In genomic region chr12:3431685-3432084, GRCh38 we compare ENCODE assay signal across 22 cellular contexts. TPM values are rescaled to one million over a fixed set of nuclear protein-coding genes. Genes with fewer than 3 reads are reported as not detected.
DNase-seq lines count a peak whose midpoint lies in the region; ATAC-seq, FAIRE-seq and TF ChIP-seq lines count a peak whose summit lies in the region.
"Had no signal": no experiment of that assay in that cellular context is flagged by ENCODE, and none has a peak within 500 bp of the region (broad histone marks: within the 10 kb centered on the region; RNA-seq: fewer than 3 reads in every experiment).

No MANE protein-coding gene starts in this region.

- peak; percentile 25 for ATAC-seq in HepG2
- ATAC-seq in right lobe of liver = no peak
- no peak for ATAC-seq in HG03378 (IDR thresholded peaks at IDR 0.05; ENCODE audit: unreplicated experiment)
- ATAC-seq: gastroesophageal sphincter, left cardiac atrium had no signal

- H3K27me3 Mint-ChIP-seq in immature natural killer cell (ENCODE audit: low read depth in 3 of 3) = peaks cover 2 to 8% (median 3%) of the 10 kb centered on the region in 3 donors

- TF ChIP-seq EP300 in HepG2 (IDR thresholded peaks at IDR 0.05; ENCODE audit: low read depth in 2 of 2, low read length in 2 of 2) (no peak), HepG2 (CRISPR knock-in tag; IDR thresholded peaks at IDR 0.05; ENCODE audit: borderline replicate concordance) (no peak), stomach (IDR thresholded peaks at IDR 0.05) (no peak)

- H3K27me3 ChIP-seq in HepG2 (ENCODE audit: control insufficient read depth in 1 of 2, insufficient read depth in 2 of 2, low read length in 2 of 2) (peaks cover 0 to 30% of the 10 kb centered on the region in 2 experiments; a peak in 2 of 5 replicates), right lobe of liver (no peaks in the 10 kb centered on the region), KMS-11 (ENCODE audit: insufficient read depth, low read depth) (no peaks in the 10 kb centered on the region), stomach (peaks cover 0 to 9% (median 0%) of the 10 kb centered on the region in 3 donors), vagina (no peaks in the 10 kb centered on the region)
- H3K27me3 ChIP-seq: ovary, Peyer's patch had no signal

- DNase-seq in HepG2 (ENCODE audit: low spot score) (no peak), right lobe of liver (no peak), immature natural killer cell (no peak), stomach (peak; percentile 54), vagina (ENCODE audit: extremely low spot score in 2 of 2) (no peak)
- no peak for DNase-seq in stimulated activated naive CD4-positive, alpha-beta T cell (lab: John Stamatoyannopoulos, UW)
- DNase-seq: activated CD4-positive, alpha-beta T cell treated with anti-CD3 and anti-CD28 coated beads, Interleukin-2, amount 50 U/mL, for 4 hours; activated T-cell treated with anti-CD3 and anti-CD28 coated beads, Interleukin-2, amount 50 U/mL, for 1 hour; KG1; left cardiac atrium; NCI-H1105; NCI-H2107; ovary; Peyer's patch; stimulated activated CD4-positive, alpha-beta T cell treated with anti-CD3 and anti-CD28 coated beads, Interleukin-1b, Interleukin-23, amount 100 ng/mL, for 48 hours had no signal

- H3K4me1 Mint-ChIP-seq in immature natural killer cell = peaks cover 14 to 15% of the 10 kb centered on the region in 2 donors

- CTCF ChIA-PET in HepG2 (lab: Yijun Ruan, JAX; ENCODE audit: low intra/inter-chr PET ratio, low total read pairs) = no interaction called here

- 39% methylated on average over 4 of the region's 4 CpGs for WGBS in HepG2 (ENCODE audit: low lambda C conversion rate)
- 79% methylated on average over 3 of the region's 4 CpGs for WGBS in right lobe of liver (ENCODE audit: insufficient coverage, low coverage, low lambda C conversion rate, missing lambda C conversion rate)
- 38 to 78% (median 58%) methylated on average over 4 of the region's 4 CpGs for WGBS in stomach, 5 donors

- H2AFZ ChIP-seq in HepG2 (ENCODE audit: low read length) (peak overlapping the region; percentile 77), KMS-11 (ENCODE audit: low read depth) (peak overlapping the region; percentile 67; the same call in 1 of the 2 replicates)

- H3K27ac Mint-ChIP-seq in immature natural killer cell = peak overlapping the region in 4 of 6 donors; percentile 29 to 56 (median 50)

- H3K36me3 ChIP-seq in HepG2 (replicated peaks in 1 of 2; ENCODE audit: control insufficient read depth in 1 of 2, insufficient read depth in 2 of 2, low read length in 2 of 2) (no peaks in the 10 kb centered on the region), right lobe of liver (no peaks in the 10 kb centered on the region), KMS-11 (ENCODE audit: insufficient read depth) (no peaks in the 10 kb centered on the region), stomach (no peaks in the 10 kb centered on the region), vagina (no peaks in the 10 kb centered on the region)
- H3K36me3 ChIP-seq: gastroesophageal sphincter, ovary, Peyer's patch had no signal

- peak overlapping the region in 3 of 5 donors; percentile 5 to 12 (median 7) for H3K4me3 Mint-ChIP-seq in immature natural killer cell

- H3K36me3 Mint-ChIP-seq in immature natural killer cell = peaks cover 0 to 5% (median 0%) of the 10 kb centered on the region in 3 donors

- H3K9me3 Mint-ChIP-seq in immature natural killer cell = peaks cover 0 to 6% (median 0%) of the 10 kb centered on the region in 6 donors

- TF ChIP-seq CTCF in HepG2 (CRISPR knock-in tag; IDR thresholded peaks at IDR 0.05) = no peak
- no peak for TF ChIP-seq CTCF in right lobe of liver (IDR thresholded peaks at IDR 0.05)
- no peak for TF ChIP-seq CTCF in KMS-11 (conservative IDR thresholded peaks at IDR 0.05; ENCODE audit: low read depth, low read length)
- TF ChIP-seq CTCF in stomach (IDR thresholded peaks at IDR 0.05) = no peak
- no peak for TF ChIP-seq CTCF in vagina (IDR thresholded peaks at IDR 0.05)

- H3K27ac ChIP-seq in HepG2 (ENCODE audit: extremely low read length, insufficient read depth, low read length) (no peak overlapping the region), right lobe of liver (no peak overlapping the region), KMS-11 (no peak overlapping the region), stomach (peak overlapping the region in 4 of 5 donors; percentile 54 to 75 (median 65)), vagina (no peak overlapping the region)
- H3K27ac ChIP-seq: gastroesophageal sphincter, ovary, Peyer's patch had no signal

- H3K9ac ChIP-seq in HepG2 (ENCODE audit: insufficient read depth, low read depth, low read length) (no peak overlapping the region), KMS-11 (no peak overlapping the region)

- peak overlapping the region; percentile 79 for H3K4me2 ChIP-seq in HepG2 (ENCODE audit: low read depth, low read length)
- no peak overlapping the region for H3K4me2 ChIP-seq in KMS-11

- H4K20me1 ChIP-seq in HepG2 (ENCODE audit: insufficient read depth, low read length) = no peaks in the 10 kb centered on the region
- H4K20me1 ChIP-seq in KMS-11 (ENCODE audit: insufficient read depth) = no peaks in the 10 kb centered on the region

- TF ChIP-seq POLR2A in HepG2 (IDR thresholded peaks at IDR 0.05; ENCODE audit: insufficient read depth in 1 of 2, low read depth in 2 of 2, low read length in 2 of 2) (no peak), right lobe of liver (IDR thresholded peaks at IDR 0.05) (no peak), stomach (IDR thresholded peaks at IDR 0.05) (no peak), vagina (IDR thresholded peaks at IDR 0.05) (no peak)

- no peaks in the 10 kb centered on the region for H3K79me2 ChIP-seq in HepG2 (ENCODE audit: insufficient read depth, low read length)
- no peaks in the 10 kb centered on the region for H3K79me2 ChIP-seq in KMS-11 (ENCODE audit: insufficient read depth, low read depth)

- TF ChIP-seq RAD21 in HepG2 (CRISPR knock-in tag; IDR thresholded peaks at IDR 0.05) = no peak

- no TSS peak for BruUV-seq in HepG2 (replicated peaks; lab: Mats Ljungman, UMichigan)

- H3K9me3 ChIP-seq in HepG2 (ENCODE audit: low read length) (no peaks in the 10 kb centered on the region), right lobe of liver (no peaks in the 10 kb centered on the region), stomach (no peaks in the 10 kb centered on the region), vagina (no peaks in the 10 kb centered on the region)
- H3K9me3 ChIP-seq: gastroesophageal sphincter, ovary, Peyer's patch had no signal

- H3K4me3 ChIP-seq in HepG2 (replicated peaks in 1 of 3; ENCODE audit: insufficient read depth in 1 of 3, low read depth in 2 of 3, low read length in 3 of 3) (peak overlapping the region; percentile 40 to 66 (median 58)), right lobe of liver (no peak overlapping the region), KMS-11 (IDR thresholded peaks at IDR 0.05; ENCODE audit: insufficient read depth, low read depth, low read length) (no peak overlapping the region), stomach (no peak overlapping the region), vagina (no peak overlapping the region)
- H3K4me3 ChIP-seq: gastroesophageal sphincter, GM12878, ovary, Peyer's patch had no signal

- intact Hi-C loops in HepG2 (cut with micrococcal nuclease; ENCODE audit: unreplicated experiment) = no loop called here
- intact Hi-C loops in right lobe of liver (cut with DNase I) = no loop called here
- intact Hi-C loops in stomach (cut with DNase I; ENCODE audit: low total_unique reads) = no loop called here
- intact Hi-C loops in vagina (cut with DNase I) = no loop called here

- in situ Hi-C loops in HepG2 (cut with HindIII; ENCODE audit: extremely low pct_ligation_motif_present, low pct_unique_long_range_greater_than_20kb) = no loop called here

- H3K4me1 ChIP-seq in HepG2 (ENCODE audit: insufficient read depth, low read length) (no peaks in the 10 kb centered on the region), right lobe of liver (no peaks in the 10 kb centered on the region), KMS-11 (ENCODE audit: low read depth, poor library complexity, severe bottlenecking) (no peaks in the 10 kb centered on the region), stomach (peaks cover 0 to 12% (median 4%) of the 10 kb centered on the region in 4 donors), vagina (no peaks in the 10 kb centered on the region)
- H3K4me1 ChIP-seq: gastroesophageal sphincter, Peyer's patch had no signal

- POLR2A ChIA-PET in HepG2 (lab: Yijun Ruan, JAX) = no interaction called here

- no peak for FAIRE-seq in HepG2 (lab: Jason Lieb, UNC)
- FAIRE-seq: G401.6, GM12878, TTC549 had no signal

TF ChIP-seq in HepG2, 621 proteins besides CTCF, POLR2A, EP300 and RAD21 (continues in another document):
- no peak for TF ChIP-seq ZNF678 (CRISPR knock-in tag; IDR thresholded peaks at IDR 0.05)
- TF ChIP-seq NR2F1 (CRISPR knock-in tag; IDR thresholded peaks at IDR 0.05) = no peak
- TF ChIP-seq MXD3 (CRISPR knock-in tag; IDR thresholded peaks at IDR 0.05) = no peak

RNA-seq across cellular contexts. Expression of gene PRMT8, which starts 59.3 kb away (rescaled TPM):
- total RNA-seq in HepG2 (2016; rRNA removed; fragmentation: Illumina TruSeq; extraction: Trizol) (not detected in 2 replicates), right lobe of liver (not detected), stomach (not detected), vagina (not detected)
- total RNA-seq in HepG2 (2016; cell fraction: cytosol; rRNA removed; fragmentation: Illumina TruSeq; extraction: Trizol; ENCODE audit: low read depth) = not detected in 2 replicates
- total RNA-seq in HepG2 (2016; cell fraction: insoluble cytoplasmic fraction; rRNA removed; fragmentation: Illumina TruSeq; extraction: Trizol) = not detected in 2 replicates
- not detected in 2 replicates for total RNA-seq in HepG2 (2016; cell fraction: membrane; rRNA removed; fragmentation: Illumina TruSeq; extraction: Trizol)
- total RNA-seq in HepG2 (2016; cell fraction: nucleus; rRNA removed; fragmentation: Illumina TruSeq; extraction: Trizol) = not detected in 2 replicates
- polyA plus RNA-seq in HepG2 (2011; rRNA removed) (not detected in 2 replicates), immature natural killer cell (not detected), stomach (not detected)
- not detected in 2 replicates for polyA plus RNA-seq in HepG2 (2011; cell fraction: cytosol; rRNA removed)
- not detected in 2 replicates for polyA plus RNA-seq in HepG2 (2011; cell fraction: nucleus; rRNA removed)
- not detected in 2 replicates for polyA plus RNA-seq in HepG2 (2012)
- polyA plus RNA-seq in HepG2 (2016; cell fraction: cytosol; fragmentation: Illumina TruSeq; extraction: Trizol; ENCODE audit: low read depth) = not detected in 2 replicates
- polyA plus RNA-seq in HepG2 (2016; cell fraction: insoluble cytoplasmic fraction; fragmentation: Illumina TruSeq; extraction: Trizol; ENCODE audit: low read depth) = not detected in 2 replicates
- polyA plus RNA-seq in HepG2 (2016; cell fraction: membrane; fragmentation: Illumina TruSeq; extraction: Trizol; ENCODE audit: low read depth) = not detected in 2 replicates
- not detected in 2 replicates for polyA plus RNA-seq in HepG2 (2016; cell fraction: nucleus; fragmentation: Illumina TruSeq; extraction: Trizol; ENCODE audit: insufficient read depth, low read depth)
- not detected in 2 replicates for polyA minus RNA-seq in HepG2 (2011; rRNA and poly(A)+ RNA removed; ENCODE audit: low replicate concordance)
- not detected in 2 replicates for polyA minus RNA-seq in HepG2 (2011; cell fraction: cytosol; rRNA and poly(A)+ RNA removed)
- not detected in 2 replicates for polyA minus RNA-seq in HepG2 (2011; cell fraction: nucleus; rRNA and poly(A)+ RNA removed)
- total RNA-seq: GM12878, Peyer's patch had no signal
- polyA plus RNA-seq: esophagus, GM12878 had no signal

Comparison
In these comparisons a context has a peak if more than half of its experiments do, and no peak if none do; other contexts are left out.
1. H3K4me3 ChIP-seq: peak in HepG2 (3 of 3); none in right lobe of liver (0 of 3), KMS-11 (single experiment), stomach (0 of 4) and vagina (0 of 2).
2. H3K27ac ChIP-seq: peak in stomach (4 of 5); none in HepG2 (single experiment), right lobe of liver (0 of 3), KMS-11 (single experiment) and vagina (single experiment).